33 cellular contexts compared by ENCODE assay signal in the genomic region with DNA sequence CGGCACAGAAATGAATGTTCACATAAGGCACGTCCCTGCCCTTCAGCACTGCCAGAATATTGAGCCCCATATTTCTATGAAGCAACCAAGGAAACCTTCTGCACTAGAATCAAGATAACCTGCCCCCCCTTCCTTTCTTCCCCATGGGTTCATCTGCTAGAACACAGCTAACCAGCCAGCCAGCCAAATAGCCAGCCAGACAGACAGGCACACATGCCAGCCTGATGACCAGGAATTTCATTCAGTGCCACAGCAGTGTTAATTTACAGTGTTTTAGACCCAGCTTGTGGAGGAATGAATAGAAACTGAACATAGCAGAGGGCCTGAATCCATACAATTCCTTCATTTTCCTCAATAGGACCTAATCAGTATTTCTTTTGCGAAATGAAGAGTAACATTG. TPM values are rescaled to one million over a fixed set of nuclear protein-coding genes. Genes with fewer than 3 reads are reported as not detected.
"Had no signal": no experiment of that assay in that cellular context is flagged by ENCODE, and none has a peak within 500 bp of the region (broad histone marks: within the 10 kb centered on the region; RNA-seq: fewer than 3 reads in every experiment).

No MANE protein-coding gene starts in this region.

- H3K27me3 Mint-ChIP-seq: activated CD8-positive, alpha-beta T cell treated with anti-CD3 and anti-CD28 coated beads for 36 hours had no signal

- H3K4me3 Mint-ChIP-seq: activated B cell treated with CpG ODN at 0.5 μM for 24 hours; activated CD8-positive, alpha-beta T cell treated with anti-CD3 and anti-CD28 coated beads for 36 hours; activated naive CD8-positive, alpha-beta T cell; activated T-cell treated with anti-CD3 and anti-CD28 coated beads, Interleukin-2, amount 50 U/mL, for 4 hours; activated T-helper 17 cell treated with anti-CD3 and anti-CD28 coated beads, Interleukin-2, amount 50 U/mL, for 72 hours; T-helper 17 cell; T-helper 2 cell treated with Interferon-gamma antibody and Interleukin-4, amounts not matched to agents 5 μg/mL and 100 μg/mL, for 36 hours had no signal

- H3K36me3 Mint-ChIP-seq: activated naive CD8-positive, alpha-beta T cell had no signal

- H3K4me3 ChIP-seq: body of pancreas, breast epithelium, cardiac muscle cell, colonic mucosa, dorsolateral prefrontal cortex, esophagus squamous epithelium, gastroesophageal sphincter, heart right ventricle had no signal

- H3K9me3 ChIP-seq: body of pancreas, breast epithelium, colonic mucosa, esophagus squamous epithelium, gastroesophageal sphincter, heart right ventricle had no signal

- H3K4me1 ChIP-seq: body of pancreas, breast epithelium, colonic mucosa, gastroesophageal sphincter, heart right ventricle had no signal

- H3K27ac Mint-ChIP-seq: activated B cell treated with CpG ODN at 0.5 μM for 24 hours; activated CD8-positive, alpha-beta T cell treated with anti-CD3 and anti-CD28 coated beads for 36 hours; activated naive CD8-positive, alpha-beta T cell; activated T-helper 17 cell treated with anti-CD3 and anti-CD28 coated beads, Interleukin-2, amount 50 U/mL, for 72 hours; T-helper 17 cell; T-helper 2 cell treated with Interferon-gamma antibody and Interleukin-4, amounts not matched to agents 5 μg/mL and 100 μg/mL, for 36 hours had no signal

- H3K27ac ChIP-seq: body of pancreas, breast epithelium, cardiac muscle cell, colonic mucosa, dorsolateral prefrontal cortex, esophagus squamous epithelium, gastroesophageal sphincter, heart right ventricle, WERI-Rb-1 had no signal

- H3K9me3 Mint-ChIP-seq: activated B cell treated with CpG ODN at 0.5 μM for 24 hours; activated CD8-positive, alpha-beta T cell treated with anti-CD3 and anti-CD28 coated beads for 36 hours; activated T-helper 17 cell treated with anti-CD3 and anti-CD28 coated beads, Interleukin-2, amount 50 U/mL, for 72 hours; T-helper 2 cell treated with Interferon-gamma antibody and Interleukin-4, amounts not matched to agents 5 μg/mL and 100 μg/mL, for 36 hours had no signal

- H3K27me3 ChIP-seq: body of pancreas, breast epithelium, cardiac muscle cell, colonic mucosa, esophagus squamous epithelium, gastroesophageal sphincter had no signal

- H3K36me3 ChIP-seq: breast epithelium, cardiac muscle cell, colonic mucosa, esophagus squamous epithelium, gastroesophageal sphincter, heart right ventricle, WERI-Rb-1 had no signal

- DNase-seq: activated B cell treated with CpG ODN at 0.5 μM for 24 hours; activated CD4-positive, alpha-beta T cell treated with anti-CD3 and anti-CD28 coated beads for 48 hours; activated CD4-positive, alpha-beta T cell treated with anti-CD3 and anti-CD28 coated beads, Interleukin-2, amount 50 U/mL, for 1 hour; activated CD4-positive, alpha-beta T cell treated with anti-CD3 and anti-CD28 coated beads, Interleukin-2, amount 50 U/mL, for 48 hours; activated CD8-positive, alpha-beta memory T cell treated with anti-CD3 and anti-CD28 coated beads for 24 hours; activated CD8-positive, alpha-beta T cell treated with anti-CD3 and anti-CD28 coated beads for 36 hours; activated effector memory CD4-positive, alpha-beta T cell treated with Interleukin-2 at 50 U/mL for 16 hours; activated gamma-delta T cell treated with Interleukin-2 at 50 U/mL for 16 hours; activated naive CD4-positive, alpha-beta T cell treated with anti-CD3 and anti-CD28 coated beads, Interleukin-2, amount 50 U/mL, for 16 hours; activated naive CD4-positive, alpha-beta T cell treated with Interleukin-2 at 50 U/mL for 16 hours; activated T-cell treated with anti-CD3 and anti-CD28 coated beads, Interleukin-2, amount 50 U/mL, for 4 hours; amniotic stem cell; anterior cingulate cortex; body of pancreas; central memory CD4-positive, alpha-beta T cell; cerebellar nuclear complex; colonic mucosa; dorsolateral prefrontal cortex; effector memory CD4-positive, alpha-beta T cell; erythroblast; esophagus squamous epithelium; foreskin melanocyte; heart right ventricle; T-helper 1 cell; T-helper 17 cell; T1000; WERI-Rb-1 had no signal

- H3K4me1 Mint-ChIP-seq: activated T-helper 17 cell treated with anti-CD3 and anti-CD28 coated beads, Interleukin-2, amount 50 U/mL, for 72 hours; T-helper 17 cell had no signal

RNA-seq across cellular contexts. Expression of gene TENM4, which starts 57.0 kb away (rescaled TPM):
- total RNA-seq: activated CD8-positive, alpha-beta T cell treated with anti-CD3 and anti-CD28 coated beads for 36 hours had no signal
